26 cellular contexts compared by ENCODE assay signal in the genomic region with DNA sequence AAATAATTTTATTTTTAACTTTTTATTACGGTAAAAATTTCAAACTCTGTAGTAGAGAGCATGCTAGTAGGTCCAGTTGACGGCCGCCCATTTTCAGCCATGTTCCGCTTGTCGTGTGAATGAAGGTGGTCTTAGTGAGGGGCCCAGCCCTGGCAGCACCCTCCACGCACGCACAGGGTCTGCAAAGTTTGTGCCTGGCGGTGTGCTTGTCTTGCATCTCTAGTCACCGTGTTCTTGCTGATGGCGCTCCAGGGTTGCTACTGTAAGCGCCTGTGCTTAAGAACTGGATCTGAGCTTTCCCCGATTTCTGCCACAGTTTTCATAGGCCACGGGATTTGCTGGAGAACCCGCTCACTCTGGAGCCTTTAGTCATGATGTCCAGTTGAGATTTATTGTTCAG.
"Had no signal": no experiment of that assay in that cellular context is flagged by ENCODE, and none has a peak within 500 bp of the region (broad histone marks: within the 10 kb centered on the region; RNA-seq: fewer than 3 reads in every experiment).

No MANE protein-coding gene starts in this region.

- H3K36me3 ChIP-seq: esophagus squamous epithelium, left lung, ovary, prostate gland, transverse colon, uterus had no signal

- ATAC-seq: activated CD4-positive, alpha-beta T cell treated with anti-CD3 and anti-CD28 coated beads for 36 hours; activated naive CD8-positive, alpha-beta T cell treated with anti-CD3 and anti-CD28 coated beads, Interleukin-2, amount 50 U/mL, for 24 hours; activated T-cell treated with anti-CD3 and anti-CD28 coated beads, Interleukin-2, amount 50 U/mL, for 4 hours; heart right ventricle; left lung had no signal

- H3K4me3 ChIP-seq: esophagus squamous epithelium, heart right ventricle, left lung, ovary, prostate gland, testis, transverse colon, uterus had no signal

- H3K27ac ChIP-seq: epithelial cell of prostate, esophagus squamous epithelium, heart right ventricle, left lung, ovary, prostate gland, testis, transverse colon, uterus had no signal

- DNase-seq: activated CD4-positive, alpha-beta T cell treated with anti-CD3 and anti-CD28 coated beads for 36 hours; activated CD4-positive, CD25-positive, alpha-beta regulatory T cell; activated CD8-positive, alpha-beta memory T cell treated with anti-CD3 and anti-CD28 coated beads for 24 hours; activated naive CD8-positive, alpha-beta T cell treated with anti-CD3 and anti-CD28 coated beads, Interleukin-2, amount 50 U/mL, for 24 hours; activated T-cell treated with anti-CD3 and anti-CD28 coated beads, Interleukin-2, amount 50 U/mL, for 4 hours; amygdala; central memory CD4-positive, alpha-beta T cell; dermis blood vessel endothelial cell; effector CD4-positive, alpha-beta T cell; esophagus squamous epithelium; foreskin melanocyte; heart right ventricle; kidney glomerular epithelial cell; left lung; naive B cell; nephron progenitor cell; retina; stimulated activated CD4-positive, alpha-beta T cell treated with anti-CD3 and anti-CD28 coated beads, Interleukin-2, amount 100 ng/mL, for 48 hours; stimulated activated naive CD4-positive, alpha-beta T cell treated with Interleukin-2 at 50 U/mL for 16 hours; T-helper 1 cell; testis; transverse colon; uterus had no signal

- H3K4me1 ChIP-seq: esophagus squamous epithelium, left lung, prostate gland, testis, transverse colon, uterus had no signal

- H3K9me3 ChIP-seq: esophagus squamous epithelium, heart right ventricle, left lung, ovary, prostate gland, testis, transverse colon, uterus had no signal

- H3K27me3 ChIP-seq: esophagus squamous epithelium, heart right ventricle, left lung, ovary, testis, transverse colon, uterus had no signal
